In genomic region chr5:1118231-1118698, GRCh38 we compare ENCODE assay signal across 1 cellular context.
TF ChIP-seq lines count a peak whose summit lies in the region.

No MANE protein-coding gene starts in this region.

TF ChIP-seq in GM23338, 12 proteins besides CTCF, POLR2A, EP300 and RAD21 (continued from another document):
- TF ChIP-seq ZNF462 (CRISPR knock-in tag; IDR thresholded peaks at IDR 0.05) (no peak), STAT1 (IDR thresholded peaks at IDR 0.05; ENCODE audit: unreplicated experiment) (no peak), ETS1 (IDR thresholded peaks at IDR 0.05) (no peak), CREB1 (CRISPR knock-in tag; IDR thresholded peaks at IDR 0.05; ENCODE audit: low read depth) (no peak), JUNB (IDR thresholded peaks at IDR 0.05; ENCODE audit: unreplicated experiment) (no peak), NANOG (IDR thresholded peaks at IDR 0.05; ENCODE audit: borderline replicate concordance) (no peak)
